ENCODE assay signal across 19 cellular contexts in the genomic region with DNA sequence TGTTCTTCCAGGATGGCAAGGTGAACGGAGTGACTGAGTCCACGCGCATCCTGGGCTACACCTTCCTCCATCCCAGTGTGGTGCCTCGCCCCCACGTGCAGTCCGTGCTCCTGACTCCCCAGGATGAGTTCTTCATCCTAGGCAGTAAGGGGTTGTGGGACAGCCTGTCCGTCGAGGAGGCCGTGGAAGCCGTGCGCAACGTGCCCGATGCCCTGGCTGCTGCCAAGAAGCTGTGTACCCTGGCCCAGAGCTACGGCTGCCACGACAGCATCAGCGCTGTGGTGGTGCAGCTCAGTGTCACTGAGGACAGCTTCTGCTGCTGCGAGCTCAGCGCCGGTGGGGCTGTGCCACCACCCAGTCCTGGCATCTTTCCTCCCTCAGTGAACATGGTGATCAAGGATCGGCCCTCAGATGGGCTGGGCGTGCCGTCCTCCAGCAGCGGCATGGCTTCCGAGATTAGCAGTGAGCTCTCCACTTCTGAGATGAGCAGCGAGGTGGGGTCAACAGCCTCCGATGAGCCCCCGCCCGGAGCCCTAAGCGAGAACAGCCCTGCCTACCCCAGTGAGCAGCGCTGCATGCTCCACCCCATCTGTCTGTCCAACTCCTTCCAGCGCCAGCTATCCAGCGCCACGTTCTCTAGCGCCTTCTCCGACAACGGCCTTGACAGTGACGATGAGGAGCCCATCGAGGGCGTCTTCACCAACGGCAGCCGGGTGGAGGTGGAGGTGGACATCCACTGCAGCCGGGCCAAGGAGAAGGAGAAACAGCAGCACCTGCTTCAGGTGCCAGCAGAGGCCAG.
"Had no signal": no experiment of that assay in that cellular context is flagged by ENCODE, and none has a peak within 500 bp of the region (broad histone marks: within the 10 kb centered on the region; RNA-seq: fewer than 3 reads in every experiment).

No MANE protein-coding gene starts in this region.

- H3K9me3 Mint-ChIP-seq: naive B cell; stimulated activated naive CD8-positive, alpha-beta T cell treated with anti-CD3 and anti-CD28 coated beads, Interleukin-15, Interleukin-2, amounts not matched to agents 100 ng/mL and 50 ng/mL, for 24 hours had no signal

- H3K27me3 Mint-ChIP-seq: activated naive CD8-positive, alpha-beta T cell; naive B cell; stimulated activated naive CD8-positive, alpha-beta T cell treated with anti-CD3 and anti-CD28 coated beads, Interleukin-15, Interleukin-2, amounts not matched to agents 100 ng/mL and 50 ng/mL, for 24 hours had no signal

- H3K9me3 ChIP-seq: lower lobe of right lung, prostate gland, suprapubic skin, uterus had no signal

- H3K36me3 ChIP-seq: uterus had no signal

- H3K4me3 ChIP-seq: lower lobe of right lung, prostate gland, suprapubic skin, uterus had no signal

- H3K4me1 ChIP-seq: prostate gland, suprapubic skin, uterus had no signal

- H3K27me3 ChIP-seq: suprapubic skin, uterus had no signal

- H3K27ac Mint-ChIP-seq: activated naive CD8-positive, alpha-beta T cell; stimulated activated naive CD8-positive, alpha-beta T cell treated with anti-CD3 and anti-CD28 coated beads, Interleukin-15, Interleukin-2, amounts not matched to agents 100 ng/mL and 50 ng/mL, for 24 hours had no signal

- H3K27ac ChIP-seq: lower lobe of right lung, prostate gland, suprapubic skin, uterus, VCaP had no signal

- DNase-seq: activated CD4-positive, alpha-beta T cell treated with anti-CD3 and anti-CD28 coated beads, Interleukin-2, amount 50 U/mL, for 1 hour; activated CD4-positive, CD25-positive, alpha-beta regulatory T cell treated with anti-CD3 and anti-CD28 coated beads, Interleukin-2, amount 50 U/mL, for 72 hours; activated naive CD4-positive, alpha-beta T cell; activated T-cell treated with anti-CD3 and anti-CD28 coated beads, Interleukin-2, amount 50 U/mL, for 1 hour; cerebellar nuclear complex; cortex of kidney; effector CD4-positive, alpha-beta T cell; foreskin melanocyte; kidney; naive B cell; stimulated activated CD4-positive, alpha-beta T cell treated with anti-CD3 and anti-CD28 coated beads, Interleukin-4, amount 100 ng/mL, for 24 hours; SW 1271 had no signal

- H3K4me3 Mint-ChIP-seq: activated naive CD8-positive, alpha-beta T cell; naive B cell; stimulated activated naive CD8-positive, alpha-beta T cell treated with anti-CD3 and anti-CD28 coated beads, Interleukin-15, Interleukin-2, amounts not matched to agents 100 ng/mL and 50 ng/mL, for 24 hours had no signal
